ENCODE assay signal across 9 cellular contexts in the genomic region with DNA sequence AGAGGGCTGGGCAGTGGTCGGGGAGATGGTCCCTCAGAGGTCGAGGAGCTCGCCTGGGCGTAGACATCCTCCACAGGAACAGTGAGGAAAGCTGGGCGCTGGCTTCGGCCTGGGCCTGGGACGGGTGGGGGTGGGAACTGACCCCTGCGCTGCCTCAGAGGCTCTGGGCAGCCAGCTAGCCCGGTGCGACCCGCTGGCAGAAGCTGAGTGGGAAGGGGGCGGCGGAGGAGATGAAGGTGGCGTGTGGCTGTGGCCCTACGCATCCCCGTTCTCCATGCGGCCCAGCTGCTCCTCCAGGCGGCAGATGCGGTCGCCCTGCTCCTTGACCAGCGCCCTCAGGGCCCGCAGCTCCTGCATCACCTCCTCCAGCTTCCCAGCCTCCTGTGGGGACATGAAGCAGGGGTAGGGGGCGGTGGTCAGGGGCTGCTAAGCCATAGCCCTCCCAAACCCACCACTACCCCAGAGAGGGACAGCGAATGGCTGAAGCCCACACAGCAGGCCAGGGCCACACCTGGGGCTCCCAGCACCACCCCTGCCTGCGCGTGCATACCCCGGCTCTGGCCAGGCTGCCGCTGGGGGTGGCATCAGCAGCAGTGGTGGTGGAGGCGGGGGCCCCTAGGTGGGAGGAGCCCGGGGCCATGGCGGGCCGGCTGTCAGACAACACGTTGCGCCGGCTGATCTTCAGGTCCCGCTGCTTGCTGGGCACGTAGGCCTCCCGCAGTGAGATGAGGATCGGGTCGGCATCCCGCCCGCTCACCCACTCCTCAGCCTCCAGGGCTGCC. TPM values are rescaled to one million over a fixed set of nuclear protein-coding genes. Genes with fewer than 3 reads are reported as not detected.
DNase-seq lines count a peak whose midpoint lies in the region; ATAC-seq lines count a peak whose summit lies in the region.
"Had no signal": no experiment of that assay in that cellular context is flagged by ENCODE, and none has a peak within 500 bp of the region (broad histone marks: within the 10 kb centered on the region; RNA-seq: fewer than 3 reads in every experiment).

No MANE protein-coding gene starts in this region.

- peaks cover 58% of the 10 kb centered on the region for H3K4me1 Mint-ChIP-seq in activated CD8-positive, alpha-beta memory T cell treated with anti-CD3 and anti-CD28 coated beads, Interleukin-2, amount 10 ng/mL, durations not matched to agents 7 days and 5 days
- H3K4me1 Mint-ChIP-seq in immature natural killer cell = peaks cover 72 to 75% of the 10 kb centered on the region in 2 donors
- H3K4me1 Mint-ChIP-seq in stimulated activated effector memory CD8-positive, alpha-beta T cell treated with anti-CD3 and anti-CD28 coated beads, Interleukin-12 subunit alpha, Interleukin-12 subunit beta, amount 100 ng/mL, for 72 hours = peaks cover 80% of the 10 kb centered on the region

- H3K4me3 Mint-ChIP-seq in activated CD8-positive, alpha-beta memory T cell treated with anti-CD3 and anti-CD28 coated beads, Interleukin-2, amount 10 ng/mL, durations not matched to agents 7 days and 5 days = peak overlapping the region; percentile 95
- peak overlapping the region; percentile 89 to 98 (median 97) for H3K4me3 Mint-ChIP-seq in immature natural killer cell
- peak overlapping the region; percentile 95 for H3K4me3 Mint-ChIP-seq in stimulated activated effector memory CD8-positive, alpha-beta T cell treated with anti-CD3 and anti-CD28 coated beads, Interleukin-12 subunit alpha, Interleukin-12 subunit beta, amount 100 ng/mL, for 72 hours

- peaks cover 25% of the 10 kb centered on the region for H3K4me1 ChIP-seq in HUES6 (ENCODE audit: control insufficient read depth, insufficient read depth, low read length)

- no peaks in the 10 kb centered on the region for H3K27me3 Mint-ChIP-seq in activated CD8-positive, alpha-beta memory T cell treated with anti-CD3 and anti-CD28 coated beads, Interleukin-2, amount 10 ng/mL, durations not matched to agents 7 days and 5 days
- H3K27me3 Mint-ChIP-seq in immature natural killer cell (ENCODE audit: low read depth in 3 of 3) = peaks cover 0 to 29% (median 20%) of the 10 kb centered on the region in 3 donors

- no peaks in the 10 kb centered on the region for H3K9me3 ChIP-seq in HUES6 (ENCODE audit: control insufficient read depth, insufficient read depth, low read depth, low read length)

- peak; percentile 61 for ATAC-seq in activated CD8-positive, alpha-beta memory T cell treated with anti-CD3 and anti-CD28 coated beads, Interleukin-2, amount 10 ng/mL, durations not matched to agents 7 days and 5 days
- ATAC-seq in stimulated activated effector memory CD8-positive, alpha-beta T cell treated with anti-CD3 and anti-CD28 coated beads, Interleukin-12 subunit alpha, Interleukin-12 subunit beta, amount 100 ng/mL, for 72 hours = peak; percentile 66
- ATAC-seq in GM19452 (IDR thresholded peaks at IDR 0.05; ENCODE audit: unreplicated experiment) (no peak), GM18517 (IDR thresholded peaks at IDR 0.05; ENCODE audit: unreplicated experiment) (no peak)

- peaks cover 30% of the 10 kb centered on the region for H3K36me3 Mint-ChIP-seq in activated CD8-positive, alpha-beta memory T cell treated with anti-CD3 and anti-CD28 coated beads, Interleukin-2, amount 10 ng/mL, durations not matched to agents 7 days and 5 days
- peaks cover 0 to 9% (median 4%) of the 10 kb centered on the region in 3 donors for H3K36me3 Mint-ChIP-seq in immature natural killer cell
- H3K36me3 Mint-ChIP-seq in stimulated activated effector memory CD8-positive, alpha-beta T cell treated with anti-CD3 and anti-CD28 coated beads, Interleukin-12 subunit alpha, Interleukin-12 subunit beta, amount 100 ng/mL, for 72 hours = peaks cover 79% of the 10 kb centered on the region

- no peak overlapping the region; the same call in 1 of the 2 replicates for H3K27ac ChIP-seq in HUES6 (ENCODE audit: low read depth, low read length)

- CTCF ChIA-PET in activated CD8-positive, alpha-beta memory T cell treated with anti-CD3 and anti-CD28 coated beads, Interleukin-2, amount 10 ng/mL, durations not matched to agents 7 days and 5 days (lab: Charles Lee) = interaction anchor here (0.7 to 8.0 kb wide), 22 partner anchors 10 to 121 kb away, joined by 3 to 96 read pairs (median 5); partner anchors contain the start of genes AIP, PPP1CA, RAD9A and RPS6KB2

- H3K36me3 ChIP-seq in HUES6 (ENCODE audit: control insufficient read depth, insufficient read depth, low read length) = peaks cover 65% of the 10 kb centered on the region

- no peaks in the 10 kb centered on the region for H3K27me3 ChIP-seq in HUES6 (ENCODE audit: control insufficient read depth, insufficient read depth, low read length)

- peak overlapping the region; percentile 93 for H3K27ac Mint-ChIP-seq in activated CD8-positive, alpha-beta memory T cell treated with anti-CD3 and anti-CD28 coated beads, Interleukin-2, amount 10 ng/mL, durations not matched to agents 7 days and 5 days
- peak overlapping the region; percentile 86 to 96 (median 92) for H3K27ac Mint-ChIP-seq in immature natural killer cell
- H3K27ac Mint-ChIP-seq in stimulated activated effector memory CD8-positive, alpha-beta T cell treated with anti-CD3 and anti-CD28 coated beads, Interleukin-12 subunit alpha, Interleukin-12 subunit beta, amount 100 ng/mL, for 72 hours = peak overlapping the region; percentile 94

- peak; percentile 91 for DNase-seq in activated CD8-positive, alpha-beta memory T cell treated with anti-CD3 and anti-CD28 coated beads, Interleukin-2, amount 10 ng/mL, durations not matched to agents 7 days and 5 days
- DNase-seq in immature natural killer cell = peak in 1 of 3 donors; percentile 67
- peak; percentile 62 to 88 for DNase-seq in stimulated activated effector memory CD8-positive, alpha-beta T cell treated with anti-CD3 and anti-CD28 coated beads, Interleukin-12 subunit alpha, Interleukin-12 subunit beta, amount 100 ng/mL, for 72 hours (ENCODE audit: low spot score in 2 of 2)
- DNase-seq in CD1c-positive myeloid dendritic cell (ENCODE audit: extremely low spot score) = no peak
- no peak for DNase-seq in nucleus accumbens (lab: John Stamatoyannopoulos, UW)

- H3K9ac ChIP-seq in HUES6 (ENCODE audit: low read length) = peak overlapping the region; percentile 70

- H3K9me3 Mint-ChIP-seq in activated CD8-positive, alpha-beta memory T cell treated with anti-CD3 and anti-CD28 coated beads, Interleukin-2, amount 10 ng/mL, durations not matched to agents 7 days and 5 days (ENCODE audit: low read depth) = no peaks in the 10 kb centered on the region
- H3K9me3 Mint-ChIP-seq in immature natural killer cell = no peaks in the 10 kb centered on the region
- no peaks in the 10 kb centered on the region for H3K9me3 Mint-ChIP-seq in stimulated activated effector memory CD8-positive, alpha-beta T cell treated with anti-CD3 and anti-CD28 coated beads, Interleukin-12 subunit alpha, Interleukin-12 subunit beta, amount 100 ng/mL, for 72 hours

- no peak overlapping the region for H3K4me3 ChIP-seq in HUES6 (ENCODE audit: low read depth, low read length)

RNA-seq across cellular contexts. Expression of gene PTPRCAP, which starts 0.8 kb away (rescaled TPM):
- total RNA-seq in activated CD8-positive, alpha-beta memory T cell treated with anti-CD3 and anti-CD28 coated beads, Interleukin-2, amount 10 ng/mL, durations not matched to agents 7 days and 5 days = 100 to 1,000 TPM; 390 to 424 TPM
- polyA plus RNA-seq in immature natural killer cell = 1,000 to 10,000 TPM; 1,315 to 1,354 (median 1,351) TPM
- total RNA-seq: skeletal muscle tissue had no signal

RNA-seq across cellular contexts. Expression of gene CORO1B, which starts 5.0 kb away (rescaled TPM):
- total RNA-seq in activated CD8-positive, alpha-beta memory T cell treated with anti-CD3 and anti-CD28 coated beads, Interleukin-2, amount 10 ng/mL, durations not matched to agents 7 days and 5 days = 10 to 100 TPM; 61.0 to 62.6 TPM
- polyA plus RNA-seq in immature natural killer cell = 10 to 100 TPM in 1 of 3 donors, 1 to 10 TPM in 2; 7.1 to 10.3 (median 9.2) TPM

RNA-seq across cellular contexts. Expression of gene RPS6KB2, which starts 10.0 kb away (rescaled TPM):
- 10 to 100 TPM; 63.3 to 65.0 TPM for total RNA-seq in activated CD8-positive, alpha-beta memory T cell treated with anti-CD3 and anti-CD28 coated beads, Interleukin-2, amount 10 ng/mL, durations not matched to agents 7 days and 5 days
- polyA plus RNA-seq in immature natural killer cell = 10 to 100 TPM; 71.5 to 96.5 (median 74.9) TPM

RNA-seq across cellular contexts. Expression of gene GPR152, which starts 14.2 kb away (rescaled TPM):
- not detected for total RNA-seq in activated CD8-positive, alpha-beta memory T cell treated with anti-CD3 and anti-CD28 coated beads, Interleukin-2, amount 10 ng/mL, durations not matched to agents 7 days and 5 days
- polyA plus RNA-seq in immature natural killer cell = 1 to 10 TPM in 1 of 3 donors, under 1 TPM in 1, not detected in 1; 0.23 to 2.5 TPM
- total RNA-seq: skeletal muscle tissue had no signal

RNA-seq across cellular contexts. Expression of gene CABP4, which starts 16.8 kb away (rescaled TPM):
- total RNA-seq in activated CD8-positive, alpha-beta memory T cell treated with anti-CD3 and anti-CD28 coated beads, Interleukin-2, amount 10 ng/mL, durations not matched to agents 7 days and 5 days = 1 to 10 TPM in 1 of 2 experiments, under 1 TPM in 1; 0.96 to 3.4 TPM
- polyA plus RNA-seq in immature natural killer cell = 1 to 10 TPM in 1 of 3 donors, not detected in 2; 1.6 TPM

Comparison
In these comparisons a context has a peak if more than half of its experiments do, and no peak if none do; other contexts are left out.
1. ATAC-seq: peak in activated CD8-positive, alpha-beta memory T cell treated with anti-CD3 and anti-CD28 coated beads, Interleukin-2, amount 10 ng/mL, durations not matched to agents 7 days and 5 days (single experiment) and stimulated activated effector memory CD8-positive, alpha-beta T cell treated with anti-CD3 and anti-CD28 coated beads, Interleukin-12 subunit alpha, Interleukin-12 subunit beta, amount 100 ng/mL, for 72 hours (single experiment); none in GM19452 (single experiment) and GM18517 (single experiment).
2. DNase-seq: peak in activated CD8-positive, alpha-beta memory T cell treated with anti-CD3 and anti-CD28 coated beads, Interleukin-2, amount 10 ng/mL, durations not matched to agents 7 days and 5 days (single experiment) and stimulated activated effector memory CD8-positive, alpha-beta T cell treated with anti-CD3 and anti-CD28 coated beads, Interleukin-12 subunit alpha, Interleukin-12 subunit beta, amount 100 ng/mL, for 72 hours (2 of 2); none in CD1c-positive myeloid dendritic cell (single experiment) and nucleus accumbens (0 of 56).
3. Peak in every context shown above with its lines, with median percentiles within 50 percentile points of each other: H3K27ac Mint-ChIP-seq and H3K4me3 Mint-ChIP-seq.